ENCODE assay signal across 24 cellular contexts in the genomic region with DNA sequence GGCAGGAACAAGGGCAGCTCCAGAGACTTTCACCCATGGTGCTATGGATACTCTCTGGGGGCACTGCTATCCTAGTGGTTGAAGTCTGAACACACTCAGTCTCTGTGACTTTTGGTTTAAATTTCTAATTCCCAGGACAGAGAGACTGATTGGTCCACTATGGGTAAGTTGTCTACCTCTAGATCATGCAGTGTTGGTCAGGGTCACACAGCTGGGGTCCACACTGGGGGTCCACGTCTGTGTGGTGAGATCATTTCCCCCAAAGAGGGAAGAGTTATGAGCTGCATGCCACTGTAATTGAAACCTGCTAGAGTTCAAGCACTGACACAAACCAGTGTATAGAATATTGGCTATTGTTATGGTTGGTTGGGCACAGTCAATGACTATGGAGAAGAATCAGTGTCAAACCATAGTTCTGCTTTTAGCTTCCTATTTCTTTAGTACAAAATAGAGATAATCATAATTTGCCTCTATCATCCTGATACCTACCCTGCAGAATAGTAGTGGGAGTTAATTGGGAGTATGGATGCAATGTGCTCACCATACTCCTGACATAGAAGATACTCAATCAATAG.
DNase-seq lines count a peak whose midpoint lies in the region; ATAC-seq and TF ChIP-seq lines count a peak whose summit lies in the region.
"Had no signal": no experiment of that assay in that cellular context is flagged by ENCODE, and none has a peak within 500 bp of the region (broad histone marks: within the 10 kb centered on the region; RNA-seq: fewer than 3 reads in every experiment).

No MANE protein-coding gene starts in this region.

- in situ Hi-C loops in brain microvascular endothelial cell (cut with HindIII; ENCODE audit: low pct_ligation_motif_present, low sequenced_read_pairs): no loop called here

- H3K27me3 ChIP-seq in GM23338 (ENCODE audit: insufficient read depth): no peaks in the 10 kb centered on the region
- no peaks in the 10 kb centered on the region for H3K27me3 ChIP-seq in brain microvascular endothelial cell (replicated peaks)
- H3K27me3 ChIP-seq: esophagus squamous epithelium, foreskin keratinocyte, heart left ventricle had no signal

- peaks cover 32% of the 10 kb centered on the region for H3K4me1 Mint-ChIP-seq in GM23338

- no peak overlapping the region for H2AFZ ChIP-seq in GM23338

- no peak overlapping the region for H3K27ac Mint-ChIP-seq in GM23338
- H3K27ac Mint-ChIP-seq: mesothelial cell of epicardium had no signal

- H3K4me3 Mint-ChIP-seq in GM23338: no peak overlapping the region
- H3K4me3 Mint-ChIP-seq: mesothelial cell of epicardium had no signal

- H3K79me2 ChIP-seq in GM23338 (replicated peaks; ENCODE audit: insufficient read depth): no peaks in the 10 kb centered on the region

- peaks cover 38% of the 10 kb centered on the region for H3K4me1 ChIP-seq in GM23338 (ENCODE audit: insufficient read depth)

- TF ChIP-seq CTCF in GM23338 (conservative IDR thresholded peaks at IDR 0.05; ENCODE audit: low read depth in 2 of 2) (no peak), brain microvascular endothelial cell (IDR thresholded peaks at IDR 0.05; ENCODE audit: low read depth, low read length, missing control alignments) (peak; percentile 11)

- H3K4me2 ChIP-seq in GM23338: no peak overlapping the region

- no peak overlapping the region for H3K4me3 ChIP-seq in GM23338
- no peak overlapping the region for H3K4me3 ChIP-seq in brain microvascular endothelial cell (ENCODE audit: low read depth, low read length)
- H3K4me3 ChIP-seq: esophagus squamous epithelium, heart left ventricle, psoas muscle had no signal

- no peaks in the 10 kb centered on the region for H3F3A ChIP-seq in GM23338 (replicated peaks; ENCODE audit: low read depth)

- H3K9me2 ChIP-seq in GM23338 (ENCODE audit: insufficient read depth): no peaks in the 10 kb centered on the region

- no peaks in the 10 kb centered on the region for H4K20me1 ChIP-seq in GM23338 (replicated peaks; ENCODE audit: insufficient read depth)

- peak; percentile 52 for ATAC-seq in GM23338
- ATAC-seq: activated CD4-positive, CD25-positive, alpha-beta regulatory T cell treated with anti-CD3 and anti-CD28 coated beads, Interleukin-2, amount 50 U/mL, for 24 hours; foreskin keratinocyte; heart left ventricle; left ventricle myocardium superior; psoas muscle had no signal

- no peaks in the 10 kb centered on the region for H3K36me3 Mint-ChIP-seq in GM23338 (ENCODE audit: low read depth)

- H3K9me3 Mint-ChIP-seq in GM23338: no peaks in the 10 kb centered on the region
- H3K9me3 Mint-ChIP-seq: mesothelial cell of epicardium; naive thymus-derived CD4-positive, alpha-beta T cell had no signal

- DNase-seq in GM23338 (ENCODE audit: low spot score): no peak
- peak; percentile 40 for DNase-seq in NCI-H69 (lab: John Stamatoyannopoulos, UW)
- no peak for DNase-seq in brain microvascular endothelial cell
- peak; percentile 50 for DNase-seq in retina
- DNase-seq in NAMALWA (ENCODE audit: low spot score): no peak
- no peak for DNase-seq in stimulated activated CD4-positive, alpha-beta T cell treated with anti-CD3 and anti-CD28 coated beads, Interleukin-2, amount 100 ng/mL, for 48 hours
- no peak for DNase-seq in hippocampal formation (lab: John Stamatoyannopoulos, UW)
- DNase-seq: activated CD4-positive, alpha-beta T cell treated with anti-CD3 and anti-CD28 coated beads, Interleukin-2, amount 50 U/mL, for 4 hours; activated T-cell treated with anti-CD3 and anti-CD28 coated beads, Interleukin-2, amount 50 U/mL, for 48 hours; cerebellar nuclear complex; esophagus squamous epithelium; foreskin keratinocyte; heart left ventricle; kidney; left ventricle myocardium superior; MM.1S; occipital lobe; psoas muscle; stimulated activated CD4-positive, alpha-beta T cell treated with anti-CD3 and anti-CD28 coated beads, Interleukin-4, amount 100 ng/mL, for 4 hours; trophoblast cell had no signal

- H3K27ac ChIP-seq in GM23338 (ENCODE audit: low read depth): no peak overlapping the region
- H3K27ac ChIP-seq in brain microvascular endothelial cell: no peak overlapping the region
- H3K27ac ChIP-seq: C4-2B, heart left ventricle, psoas muscle had no signal

- H3K36me3 ChIP-seq in GM23338 (ENCODE audit: insufficient read depth) (no peaks in the 10 kb centered on the region), brain microvascular endothelial cell (replicated peaks) (no peaks in the 10 kb centered on the region)
- H3K36me3 ChIP-seq: esophagus squamous epithelium, heart left ventricle had no signal

- peaks cover 5% of the 10 kb centered on the region for H3K27me3 Mint-ChIP-seq in GM23338 (ENCODE audit: insufficient read depth, low read depth, poor library complexity)

TF ChIP-seq in GM23338, 12 proteins besides CTCF, POLR2A, EP300 and RAD21 (continues in another document):
- no peak for TF ChIP-seq EZH2 (IDR thresholded peaks at IDR 0.05; ENCODE audit: low read depth, unreplicated experiment)
- no peak for TF ChIP-seq CREB1 (CRISPR knock-in tag; IDR thresholded peaks at IDR 0.05; ENCODE audit: low read depth)
- no peak for TF ChIP-seq ZNF331 (CRISPR knock-in tag; IDR thresholded peaks at IDR 0.05; ENCODE audit: low read depth)
- no peak for TF ChIP-seq NANOG (IDR thresholded peaks at IDR 0.05; ENCODE audit: borderline replicate concordance)
- no peak for TF ChIP-seq STAT1 (IDR thresholded peaks at IDR 0.05; ENCODE audit: unreplicated experiment)
- TF ChIP-seq ZNF114 (CRISPR knock-in tag; IDR thresholded peaks at IDR 0.05): no peak
- TF ChIP-seq, protein P1, sequence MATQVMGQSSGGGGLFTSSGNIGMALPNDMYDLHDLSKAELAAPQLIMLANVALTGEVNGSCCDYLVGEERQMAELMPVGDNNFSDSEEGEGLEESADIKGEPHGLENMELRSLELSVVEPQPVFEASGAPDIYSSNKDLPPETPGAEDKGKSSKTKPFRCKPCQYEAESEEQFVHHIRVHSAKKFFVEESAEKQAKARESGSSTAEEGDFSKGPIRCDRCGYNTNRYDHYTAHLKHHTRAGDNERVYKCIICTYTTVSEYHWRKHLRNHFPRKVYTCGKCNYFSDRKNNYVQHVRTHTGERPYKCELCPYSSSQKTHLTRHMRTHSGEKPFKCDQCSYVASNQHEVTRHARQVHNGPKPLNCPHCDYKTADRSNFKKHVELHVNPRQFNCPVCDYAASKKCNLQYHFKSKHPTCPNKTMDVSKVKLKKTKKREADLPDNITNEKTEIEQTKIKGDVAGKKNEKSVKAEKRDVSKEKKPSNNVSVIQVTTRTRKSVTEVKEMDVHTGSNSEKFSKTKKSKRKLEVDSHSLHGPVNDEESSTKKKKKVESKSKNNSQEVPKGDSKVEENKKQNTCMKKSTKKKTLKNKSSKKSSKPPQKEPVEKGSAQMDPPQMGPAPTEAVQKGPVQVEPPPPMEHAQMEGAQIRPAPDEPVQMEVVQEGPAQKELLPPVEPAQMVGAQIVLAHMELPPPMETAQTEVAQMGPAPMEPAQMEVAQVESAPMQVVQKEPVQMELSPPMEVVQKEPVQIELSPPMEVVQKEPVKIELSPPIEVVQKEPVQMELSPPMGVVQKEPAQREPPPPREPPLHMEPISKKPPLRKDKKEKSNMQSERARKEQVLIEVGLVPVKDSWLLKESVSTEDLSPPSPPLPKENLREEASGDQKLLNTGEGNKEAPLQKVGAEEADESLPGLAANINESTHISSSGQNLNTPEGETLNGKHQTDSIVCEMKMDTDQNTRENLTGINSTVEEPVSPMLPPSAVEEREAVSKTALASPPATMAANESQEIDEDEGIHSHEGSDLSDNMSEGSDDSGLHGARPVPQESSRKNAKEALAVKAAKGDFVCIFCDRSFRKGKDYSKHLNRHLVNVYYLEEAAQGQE (IDR thresholded peaks at IDR 0.05; ENCODE audit: unreplicated experiment): no peak
- TF ChIP-seq JUNB (IDR thresholded peaks at IDR 0.05; ENCODE audit: unreplicated experiment): no peak
- TF ChIP-seq, protein P2, sequence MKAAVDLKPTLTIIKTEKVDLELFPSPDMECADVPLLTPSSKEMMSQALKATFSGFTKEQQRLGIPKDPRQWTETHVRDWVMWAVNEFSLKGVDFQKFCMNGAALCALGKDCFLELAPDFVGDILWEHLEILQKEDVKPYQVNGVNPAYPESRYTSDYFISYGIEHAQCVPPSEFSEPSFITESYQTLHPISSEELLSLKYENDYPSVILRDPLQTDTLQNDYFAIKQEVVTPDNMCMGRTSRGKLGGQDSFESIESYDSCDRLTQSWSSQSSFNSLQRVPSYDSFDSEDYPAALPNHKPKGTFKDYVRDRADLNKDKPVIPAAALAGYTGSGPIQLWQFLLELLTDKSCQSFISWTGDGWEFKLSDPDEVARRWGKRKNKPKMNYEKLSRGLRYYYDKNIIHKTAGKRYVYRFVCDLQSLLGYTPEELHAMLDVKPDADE (IDR thresholded peaks at IDR 0.05): no peak
- no peak for TF ChIP-seq EZH2phosphoT487 (IDR thresholded peaks at IDR 0.05; ENCODE audit: unreplicated experiment)
- no peak for TF ChIP-seq POLR2AphosphoS5 (IDR thresholded peaks at IDR 0.05; ENCODE audit: low read depth)

Comparison
In these comparisons a context has a peak if more than half of its experiments do, and no peak if none do; other contexts are left out.
1. DNase-seq: peak in NCI-H69 (single experiment) and retina (single experiment); none in GM23338 (single experiment), brain microvascular endothelial cell (single experiment), NAMALWA (single experiment), stimulated activated CD4-positive, alpha-beta T cell treated with anti-CD3 and anti-CD28 coated beads, Interleukin-2, amount 100 ng/mL, for 48 hours (0 of 2) and hippocampal formation (0 of 2).